ENCODE assay signal across 1 cellular context in genomic region chr19:44954649-44955499, GRCh38.
TF ChIP-seq lines count a peak whose summit lies in the region.

Gene CLPTM1, plus strand, starts transcription at chr19:44955380. Its CDS starts 16 bp downstream, at chr19:44955396.

TF ChIP-seq in K562, 482 proteins besides CTCF, POLR2A, EP300 and RAD21 (continued from another document and continues in another):
- no peak; the same call in none of the 2 replicates for TF ChIP-seq AFF4 (CRISPR knock-in tag; IDR thresholded peaks at IDR 0.05)
- peak; percentile 57 to 94 (median 91) for TF ChIP-seq YY1 (IDR thresholded peaks at IDR 0.05; ENCODE audit: borderline replicate concordance in 1 of 3, control insufficient read depth in 1 of 3, extremely low read depth in 1 of 3, insufficient read depth in 3 of 3, insufficient read length in 1 of 3, insufficient replicate concordance in 2 of 3, low read depth in 1 of 3, low read length in 2 of 3)
- no peak; the same call in 1 of the 2 replicates for TF ChIP-seq ZNF717 (CRISPR knock-in tag; IDR thresholded peaks at IDR 0.05)
- TF ChIP-seq STAG1 (CRISPR knock-in tag; IDR thresholded peaks at IDR 0.05; ENCODE audit: borderline replicate concordance) = no peak
- TF ChIP-seq NCOA4 (IDR thresholded peaks at IDR 0.05; ENCODE audit: partially characterized antibody) = no peak
- TF ChIP-seq RREB1 (CRISPR knock-in tag; IDR thresholded peaks at IDR 0.05) = no peak
- no peak for TF ChIP-seq ATF2 (CRISPR knock-in tag; IDR thresholded peaks at IDR 0.05)
- TF ChIP-seq GATAD2A (IDR thresholded peaks at IDR 0.05) = no peak
- peak; percentile 94 for TF ChIP-seq CC2D1A (IDR thresholded peaks at IDR 0.05)
- TF ChIP-seq DDX20 (tag; IDR thresholded peaks at IDR 0.05; ENCODE audit: low read depth) = no peak
- peak; percentile 7 for TF ChIP-seq CTCFL (IDR thresholded peaks at IDR 0.05; ENCODE audit: borderline replicate concordance, insufficient read depth, low read depth, low read length, poor library complexity, severe bottlenecking)
- peak; percentile 99 for TF ChIP-seq KLF16 (IDR thresholded peaks at IDR 0.05)
- TF ChIP-seq PRMT5 (CRISPR knock-in tag; IDR thresholded peaks at IDR 0.05) = no peak
- TF ChIP-seq STAT5A (IDR thresholded peaks at IDR 0.05; ENCODE audit: borderline replicate concordance, low read length) = 0 out of 2 replicates have a peak, but pooled peaks have one; percentile 18
- no peak for TF ChIP-seq CUX1 (CRISPR knock-in tag; IDR thresholded peaks at IDR 0.05)
- no peak for TF ChIP-seq ARID2 (IDR thresholded peaks at IDR 0.05)
- 0 out of 2 replicates have a peak, but pooled peaks have one; percentile 9 for TF ChIP-seq REST (CRISPR knock-in tag; IDR thresholded peaks at IDR 0.05; ENCODE audit: low read depth)
- TF ChIP-seq PREB (CRISPR knock-in tag; IDR thresholded peaks at IDR 0.05) = no peak
- TF ChIP-seq FOXO4 (CRISPR knock-in tag; IDR thresholded peaks at IDR 0.05) = no peak
- no peak for TF ChIP-seq PCBP1 (IDR thresholded peaks at IDR 0.05; ENCODE audit: low read depth, low read length, poor library complexity, severe bottlenecking)
- peak; percentile 50; the same call in 1 of the 2 replicates for TF ChIP-seq ETS1 (conservative IDR thresholded peaks at IDR 0.05; ENCODE audit: control insufficient read depth, low read depth, low read length)
- TF ChIP-seq POLR2B (IDR thresholded peaks at IDR 0.05; ENCODE audit: low read depth, partially characterized antibody) = peak; percentile 95
